Comparison of ENCODE assay signal across 8 cellular contexts in the genomic region with DNA sequence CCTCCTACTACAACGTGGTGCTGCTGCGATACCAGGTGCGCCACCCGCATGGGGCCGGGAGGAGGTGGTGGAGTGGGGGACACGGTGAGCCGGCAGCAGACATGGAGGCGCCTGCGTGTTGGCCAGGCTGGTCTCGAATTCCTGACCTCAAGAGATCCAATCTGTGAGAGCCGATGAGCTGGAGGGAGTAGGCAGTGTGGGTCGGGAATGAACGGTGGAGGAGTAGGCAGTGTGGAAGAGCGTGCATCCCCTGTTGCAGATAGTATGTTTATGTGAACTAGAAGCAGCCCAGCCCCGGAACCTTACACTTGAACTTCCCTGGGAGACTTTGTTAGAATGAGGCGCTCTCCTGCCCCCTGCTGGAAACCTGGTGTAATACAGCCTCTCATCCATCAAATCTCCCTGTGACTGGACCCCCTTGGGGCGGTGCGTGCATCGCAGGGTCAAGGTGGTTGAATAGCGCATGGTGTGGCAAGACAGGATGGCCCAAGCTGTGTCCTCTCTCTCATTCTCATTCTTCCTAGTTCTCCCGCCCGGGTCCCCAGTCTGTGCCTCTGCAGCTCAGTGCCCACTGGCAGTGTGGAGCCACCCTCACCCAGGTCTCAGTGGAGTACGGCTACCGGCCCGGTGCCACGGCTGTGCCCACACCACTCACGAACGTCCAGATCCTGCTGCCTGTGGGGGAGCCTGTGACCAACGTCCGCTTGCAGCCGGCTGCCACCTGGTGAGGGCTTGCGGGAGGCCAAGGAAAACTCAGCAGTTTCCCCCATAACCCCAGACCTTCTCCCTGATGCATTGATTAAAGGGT. TPM values are rescaled to one million over a fixed set of nuclear protein-coding genes. Genes with fewer than 3 reads are reported as not detected.
DNase-seq lines count a peak whose midpoint lies in the region; ATAC-seq and TF ChIP-seq lines count a peak whose summit lies in the region.

No MANE protein-coding gene starts in this region.

- H3K36me3 ChIP-seq in cardiac muscle cell = no peaks in the 10 kb centered on the region

- no peak overlapping the region for H3K27ac ChIP-seq in cardiac muscle cell

- no peak overlapping the region for H3K4me3 ChIP-seq in cardiac muscle cell

- TF ChIP-seq CTCF in LNCAP (IDR thresholded peaks at IDR 0.05) (peak; percentile 89), cardiac muscle cell (IDR thresholded peaks at IDR 0.05; ENCODE audit: low read depth, low read length) (peak; percentile 84)

- H3K4me1 ChIP-seq in cardiac muscle cell (ENCODE audit: low read depth) = no peaks in the 10 kb centered on the region

- ATAC-seq in SK-N-SH treated with all-trans-retinoic acid at 6 μM for 48 hours (peak; percentile 80), GM21390 (IDR thresholded peaks at IDR 0.05; ENCODE audit: unreplicated experiment) (no peak), GM18873 (IDR thresholded peaks at IDR 0.05; ENCODE audit: low FRiP score, unreplicated experiment) (no peak)

- no peaks in the 10 kb centered on the region for H3K9me3 ChIP-seq in cardiac muscle cell (ENCODE audit: low read depth)

- DNase-seq in DMS53 (lab: John Stamatoyannopoulos, UW) (peak; percentile 83), cardiac muscle cell (ENCODE audit: low read depth in 1 of 2, low spot score in 1 of 2) (peak; percentile 79 to 83), retina (peak; percentile 78)
- DNase-seq in activated naive CD4-positive, alpha-beta T cell treated with Interleukin-2 at 50 U/mL for 16 hours = peak; percentile 71

- H3K27me3 ChIP-seq in cardiac muscle cell = no peaks in the 10 kb centered on the region

TF ChIP-seq in SK-N-SH treated with all-trans-retinoic acid at 6 μM for 48 hours, 23 proteins besides CTCF, POLR2A, EP300 and RAD21:
- TF ChIP-seq, protein P1, sequence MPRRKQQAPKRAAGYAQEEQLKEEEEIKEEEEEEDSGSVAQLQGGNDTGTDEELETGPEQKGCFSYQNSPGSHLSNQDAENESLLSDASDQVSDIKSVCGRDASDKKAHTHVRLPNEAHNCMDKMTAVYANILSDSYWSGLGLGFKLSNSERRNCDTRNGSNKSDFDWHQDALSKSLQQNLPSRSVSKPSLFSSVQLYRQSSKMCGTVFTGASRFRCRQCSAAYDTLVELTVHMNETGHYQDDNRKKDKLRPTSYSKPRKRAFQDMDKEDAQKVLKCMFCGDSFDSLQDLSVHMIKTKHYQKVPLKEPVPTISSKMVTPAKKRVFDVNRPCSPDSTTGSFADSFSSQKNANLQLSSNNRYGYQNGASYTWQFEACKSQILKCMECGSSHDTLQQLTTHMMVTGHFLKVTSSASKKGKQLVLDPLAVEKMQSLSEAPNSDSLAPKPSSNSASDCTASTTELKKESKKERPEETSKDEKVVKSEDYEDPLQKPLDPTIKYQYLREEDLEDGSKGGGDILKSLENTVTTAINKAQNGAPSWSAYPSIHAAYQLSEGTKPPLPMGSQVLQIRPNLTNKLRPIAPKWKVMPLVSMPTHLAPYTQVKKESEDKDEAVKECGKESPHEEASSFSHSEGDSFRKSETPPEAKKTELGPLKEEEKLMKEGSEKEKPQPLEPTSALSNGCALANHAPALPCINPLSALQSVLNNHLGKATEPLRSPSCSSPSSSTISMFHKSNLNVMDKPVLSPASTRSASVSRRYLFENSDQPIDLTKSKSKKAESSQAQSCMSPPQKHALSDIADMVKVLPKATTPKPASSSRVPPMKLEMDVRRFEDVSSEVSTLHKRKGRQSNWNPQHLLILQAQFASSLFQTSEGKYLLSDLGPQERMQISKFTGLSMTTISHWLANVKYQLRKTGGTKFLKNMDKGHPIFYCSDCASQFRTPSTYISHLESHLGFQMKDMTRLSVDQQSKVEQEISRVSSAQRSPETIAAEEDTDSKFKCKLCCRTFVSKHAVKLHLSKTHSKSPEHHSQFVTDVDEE (CRISPR knock-in tag; IDR thresholded peaks at IDR 0.05) = no peak
- TF ChIP-seq ISL1 (CRISPR knock-in tag; IDR thresholded peaks at IDR 0.05) (no peak), OSR1 (CRISPR knock-in tag; IDR thresholded peaks at IDR 0.05) (no peak), ZFP3 (CRISPR knock-in tag; IDR thresholded peaks at IDR 0.05) (no peak), ZC3H10 (CRISPR knock-in tag; IDR thresholded peaks at IDR 0.05) (no peak), RARB (CRISPR knock-in tag; IDR thresholded peaks at IDR 0.05) (no peak), BACH2 (CRISPR knock-in tag; IDR thresholded peaks at IDR 0.05; ENCODE audit: borderline replicate concordance) (no peak), ZNF565 (CRISPR knock-in tag; conservative IDR thresholded peaks at IDR 0.05; ENCODE audit: low read depth) (no peak), ZNF70 (CRISPR knock-in tag; IDR thresholded peaks at IDR 0.05) (no peak), TOX (CRISPR knock-in tag; IDR thresholded peaks at IDR 0.05; ENCODE audit: borderline replicate concordance) (no peak), SNAI2 (CRISPR knock-in tag; IDR thresholded peaks at IDR 0.05) (no peak), CREB5 (CRISPR knock-in tag; IDR thresholded peaks at IDR 0.05; ENCODE audit: low read depth) (no peak), PPARA (CRISPR knock-in tag; IDR thresholded peaks at IDR 0.05; ENCODE audit: borderline replicate concordance) (no peak), GLIS3 (CRISPR knock-in tag; IDR thresholded peaks at IDR 0.05) (no peak)
- TF ChIP-seq, protein P2, sequence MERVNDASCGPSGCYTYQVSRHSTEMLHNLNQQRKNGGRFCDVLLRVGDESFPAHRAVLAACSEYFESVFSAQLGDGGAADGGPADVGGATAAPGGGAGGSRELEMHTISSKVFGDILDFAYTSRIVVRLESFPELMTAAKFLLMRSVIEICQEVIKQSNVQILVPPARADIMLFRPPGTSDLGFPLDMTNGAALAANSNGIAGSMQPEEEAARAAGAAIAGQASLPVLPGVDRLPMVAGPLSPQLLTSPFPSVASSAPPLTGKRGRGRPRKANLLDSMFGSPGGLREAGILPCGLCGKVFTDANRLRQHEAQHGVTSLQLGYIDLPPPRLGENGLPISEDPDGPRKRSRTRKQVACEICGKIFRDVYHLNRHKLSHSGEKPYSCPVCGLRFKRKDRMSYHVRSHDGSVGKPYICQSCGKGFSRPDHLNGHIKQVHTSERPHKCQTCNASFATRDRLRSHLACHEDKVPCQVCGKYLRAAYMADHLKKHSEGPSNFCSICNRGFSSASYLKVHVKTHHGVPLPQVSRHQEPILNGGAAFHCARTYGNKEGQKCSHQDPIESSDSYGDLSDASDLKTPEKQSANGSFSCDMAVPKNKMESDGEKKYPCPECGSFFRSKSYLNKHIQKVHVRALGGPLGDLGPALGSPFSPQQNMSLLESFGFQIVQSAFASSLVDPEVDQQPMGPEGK (CRISPR knock-in tag; IDR thresholded peaks at IDR 0.05; ENCODE audit: borderline replicate concordance) = no peak
- TF ChIP-seq, protein P3, sequence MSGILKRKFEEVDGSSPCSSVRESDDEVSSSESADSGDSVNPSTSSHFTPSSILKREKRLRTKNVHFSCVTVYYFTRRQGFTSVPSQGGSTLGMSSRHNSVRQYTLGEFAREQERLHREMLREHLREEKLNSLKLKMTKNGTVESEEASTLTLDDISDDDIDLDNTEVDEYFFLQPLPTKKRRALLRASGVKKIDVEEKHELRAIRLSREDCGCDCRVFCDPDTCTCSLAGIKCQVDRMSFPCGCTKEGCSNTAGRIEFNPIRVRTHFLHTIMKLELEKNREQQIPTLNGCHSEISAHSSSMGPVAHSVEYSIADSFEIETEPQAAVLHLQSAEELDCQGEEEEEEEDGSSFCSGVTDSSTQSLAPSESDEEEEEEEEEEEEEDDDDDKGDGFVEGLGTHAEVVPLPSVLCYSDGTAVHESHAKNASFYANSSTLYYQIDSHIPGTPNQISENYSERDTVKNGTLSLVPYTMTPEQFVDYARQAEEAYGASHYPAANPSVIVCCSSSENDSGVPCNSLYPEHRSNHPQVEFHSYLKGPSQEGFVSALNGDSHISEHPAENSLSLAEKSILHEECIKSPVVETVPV (CRISPR knock-in tag; IDR thresholded peaks at IDR 0.05) = no peak

RNA-seq across cellular contexts. Expression of gene B3GNT3, which starts 10.5 kb away (rescaled TPM):
- total RNA-seq in cardiac muscle cell = not detected in 2 replicates
- 0.55 TPM in 1 of 2 replicates, not detected in the other for polyA plus RNA-seq in cardiac muscle cell

RNA-seq across cellular contexts. Expression of gene FCHO1, which starts 33.1 kb away (rescaled TPM):
- 1.8 and 3.1 TPM in 2 replicates for total RNA-seq in cardiac muscle cell
- polyA plus RNA-seq in cardiac muscle cell = 2.5 and 4.3 TPM in 2 replicates

RNA-seq across cellular contexts. Expression of gene INSL3, which starts 36.9 kb away (rescaled TPM):
- 0.25 and 0.63 TPM in 2 replicates for total RNA-seq in cardiac muscle cell
- polyA plus RNA-seq in cardiac muscle cell = 0.47 TPM in 1 of 2 replicates, not detected in the other
